Comparison of ENCODE assay signal across 1 cellular context in the genomic region with DNA sequence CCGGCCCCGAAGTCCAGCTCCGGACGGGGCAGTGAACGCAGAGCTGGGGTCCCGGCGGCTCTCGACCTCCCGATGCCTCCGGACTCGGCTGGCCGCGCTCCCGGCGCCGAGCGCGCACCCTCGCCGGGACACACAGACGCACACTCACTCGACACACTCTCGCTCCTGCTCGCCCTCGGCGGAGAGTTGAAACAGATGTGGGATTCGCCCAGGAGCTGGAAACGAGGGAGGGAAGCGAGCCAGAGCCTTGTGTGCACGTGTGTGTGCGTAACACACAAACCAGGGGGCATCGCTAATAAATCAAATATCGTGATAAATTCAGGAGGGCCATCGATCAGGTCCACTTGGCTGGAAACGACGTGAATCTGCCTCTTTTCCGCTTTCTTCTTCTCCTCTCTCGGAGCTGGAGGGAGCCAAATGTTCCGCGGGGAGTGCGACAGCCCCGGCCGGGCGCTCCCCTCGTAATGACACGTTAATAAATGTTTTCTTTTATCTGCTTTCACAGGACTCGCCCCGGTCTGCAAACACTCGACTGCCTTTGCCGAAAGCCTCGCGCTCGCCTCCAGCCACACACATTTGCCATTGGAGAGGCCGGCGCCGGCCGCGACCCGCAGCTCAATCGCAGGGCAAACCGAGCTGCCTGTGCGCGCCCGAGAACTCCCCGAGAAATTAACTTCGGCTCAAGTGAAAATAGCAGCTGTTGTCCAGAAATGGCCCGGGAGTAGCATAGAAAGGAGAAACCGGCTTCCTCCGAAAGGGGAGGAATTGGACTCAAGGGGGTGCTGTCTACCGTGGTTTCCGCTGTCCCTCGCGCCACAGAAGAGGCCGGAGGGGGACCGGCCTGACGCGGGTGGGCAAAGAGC.
A peak's percentile ranks its signal among the peaks of the same experiment; 100 is the strongest.
TF ChIP-seq lines count a peak whose summit lies in the region.

No MANE protein-coding gene starts in this region.

TF ChIP-seq in HEK293, 187 proteins besides CTCF, POLR2A, EP300 and RAD21 (continued from another document):
- TF ChIP-seq, protein P1, sequence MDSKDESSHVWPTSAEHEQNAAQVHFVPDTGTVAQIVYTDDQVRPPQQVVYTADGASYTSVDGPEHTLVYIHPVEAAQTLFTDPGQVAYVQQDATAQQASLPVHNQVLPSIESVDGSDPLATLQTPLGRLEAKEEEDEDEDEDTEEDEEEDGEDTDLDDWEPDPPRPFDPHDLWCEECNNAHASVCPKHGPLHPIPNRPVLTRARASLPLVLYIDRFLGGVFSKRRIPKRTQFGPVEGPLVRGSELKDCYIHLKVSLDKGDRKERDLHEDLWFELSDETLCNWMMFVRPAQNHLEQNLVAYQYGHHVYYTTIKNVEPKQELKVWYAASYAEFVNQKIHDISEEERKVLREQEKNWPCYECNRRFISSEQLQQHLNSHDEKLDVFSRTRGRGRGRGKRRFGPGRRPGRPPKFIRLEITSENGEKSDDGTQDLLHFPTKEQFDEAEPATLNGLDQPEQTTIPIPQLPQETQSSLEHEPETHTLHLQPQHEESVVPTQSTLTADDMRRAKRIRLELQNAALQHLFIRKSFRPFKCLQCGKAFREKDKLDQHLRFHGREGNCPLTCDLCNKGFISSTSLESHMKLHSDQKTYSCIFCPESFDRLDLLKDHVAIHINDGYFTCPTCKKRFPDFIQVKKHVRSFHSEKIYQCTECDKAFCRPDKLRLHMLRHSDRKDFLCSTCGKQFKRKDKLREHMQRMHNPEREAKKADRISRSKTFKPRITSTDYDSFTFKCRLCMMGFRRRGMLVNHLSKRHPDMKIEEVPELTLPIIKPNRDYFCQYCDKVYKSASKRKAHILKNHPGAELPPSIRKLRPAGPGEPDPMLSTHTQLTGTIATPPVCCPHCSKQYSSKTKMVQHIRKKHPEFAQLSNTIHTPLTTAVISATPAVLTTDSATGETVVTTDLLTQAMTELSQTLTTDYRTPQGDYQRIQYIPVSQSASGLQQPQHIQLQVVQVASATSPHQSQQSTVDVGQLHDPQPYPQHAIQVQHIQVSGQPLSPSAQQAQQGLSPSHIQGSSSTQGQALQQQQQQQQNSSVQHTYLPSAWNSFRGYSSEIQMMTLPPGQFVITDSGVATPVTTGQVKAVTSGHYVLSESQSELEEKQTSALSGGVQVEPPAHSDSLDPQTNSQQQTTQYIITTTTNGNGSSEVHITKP (tag by site-specific recombination; IDR thresholded peaks at IDR 0.05): peak; percentile 82
- no peak for TF ChIP-seq ZNF112 (tag by site-specific recombination; IDR thresholded peaks at IDR 0.05)
- no peak for TF ChIP-seq ZNF266 (tag by site-specific recombination; IDR thresholded peaks at IDR 0.05; ENCODE audit: low read depth)
- TF ChIP-seq TRIM28 (IDR thresholded peaks at IDR 0.05; ENCODE audit: borderline replicate concordance, low read length): no peak
- TF ChIP-seq ZNF623 (tag by site-specific recombination; IDR thresholded peaks at IDR 0.05): no peak
- TF ChIP-seq ZNF157 (tag by site-specific recombination; IDR thresholded peaks at IDR 0.05): no peak
- TF ChIP-seq ZFP41 (tag by site-specific recombination; IDR thresholded peaks at IDR 0.05; ENCODE audit: borderline replicate concordance): no peak
- no peak for TF ChIP-seq ZNF747 (tag by site-specific recombination; IDR thresholded peaks at IDR 0.05)
- TF ChIP-seq, protein P2, sequence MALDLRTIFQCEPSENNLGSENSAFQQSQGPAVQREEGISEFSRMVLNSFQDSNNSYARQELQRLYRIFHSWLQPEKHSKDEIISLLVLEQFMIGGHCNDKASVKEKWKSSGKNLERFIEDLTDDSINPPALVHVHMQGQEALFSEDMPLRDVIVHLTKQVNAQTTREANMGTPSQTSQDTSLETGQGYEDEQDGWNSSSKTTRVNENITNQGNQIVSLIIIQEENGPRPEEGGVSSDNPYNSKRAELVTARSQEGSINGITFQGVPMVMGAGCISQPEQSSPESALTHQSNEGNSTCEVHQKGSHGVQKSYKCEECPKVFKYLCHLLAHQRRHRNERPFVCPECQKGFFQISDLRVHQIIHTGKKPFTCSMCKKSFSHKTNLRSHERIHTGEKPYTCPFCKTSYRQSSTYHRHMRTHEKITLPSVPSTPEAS (tag by site-specific recombination; IDR thresholded peaks at IDR 0.05): no peak
- peak; percentile 94 for TF ChIP-seq ZBTB17 (tag by site-specific recombination; IDR thresholded peaks at IDR 0.05)
- no peak for TF ChIP-seq ZNF701 (tag by site-specific recombination; IDR thresholded peaks at IDR 0.05)
- TF ChIP-seq ZFHX2 (tag by site-specific recombination; conservative IDR thresholded peaks at IDR 0.05): 0 out of 2 replicates have a peak, but pooled peaks have one; percentile 16
- no peak for TF ChIP-seq KLF8 (tag by site-specific recombination; IDR thresholded peaks at IDR 0.05)
- no peak for TF ChIP-seq ZNF514 (tag by site-specific recombination; IDR thresholded peaks at IDR 0.05)
- TF ChIP-seq ZNF366 (tag by site-specific recombination; conservative IDR thresholded peaks at IDR 0.05): 0 out of 2 replicates have a peak, but pooled peaks have one; percentile 47
- no peak for TF ChIP-seq SP2 (tag by site-specific recombination; IDR thresholded peaks at IDR 0.05)
- peak; percentile 86 for TF ChIP-seq ZNF654 (tag by site-specific recombination; IDR thresholded peaks at IDR 0.05; ENCODE audit: low read depth)
- TF ChIP-seq, protein P3, sequence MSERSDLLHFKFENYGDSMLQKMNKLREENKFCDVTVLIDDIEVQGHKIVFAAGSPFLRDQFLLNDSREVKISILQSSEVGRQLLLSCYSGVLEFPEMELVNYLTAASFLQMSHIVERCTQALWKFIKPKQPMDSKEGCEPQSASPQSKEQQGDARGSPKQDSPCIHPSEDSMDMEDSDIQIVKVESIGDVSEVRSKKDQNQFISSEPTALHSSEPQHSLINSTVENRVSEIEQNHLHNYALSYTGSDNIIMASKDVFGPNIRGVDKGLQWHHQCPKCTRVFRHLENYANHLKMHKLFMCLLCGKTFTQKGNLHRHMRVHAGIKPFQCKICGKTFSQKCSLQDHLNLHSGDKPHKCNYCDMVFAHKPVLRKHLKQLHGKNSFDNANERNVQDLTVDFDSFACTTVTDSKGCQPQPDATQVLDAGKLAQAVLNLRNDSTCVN (tag by site-specific recombination; optimal IDR thresholded peaks at IDR 0.05): peak; percentile 93
- peak; percentile 90 for TF ChIP-seq ZBTB20 (tag by site-specific recombination; IDR thresholded peaks at IDR 0.05)
- TF ChIP-seq, protein P4, sequence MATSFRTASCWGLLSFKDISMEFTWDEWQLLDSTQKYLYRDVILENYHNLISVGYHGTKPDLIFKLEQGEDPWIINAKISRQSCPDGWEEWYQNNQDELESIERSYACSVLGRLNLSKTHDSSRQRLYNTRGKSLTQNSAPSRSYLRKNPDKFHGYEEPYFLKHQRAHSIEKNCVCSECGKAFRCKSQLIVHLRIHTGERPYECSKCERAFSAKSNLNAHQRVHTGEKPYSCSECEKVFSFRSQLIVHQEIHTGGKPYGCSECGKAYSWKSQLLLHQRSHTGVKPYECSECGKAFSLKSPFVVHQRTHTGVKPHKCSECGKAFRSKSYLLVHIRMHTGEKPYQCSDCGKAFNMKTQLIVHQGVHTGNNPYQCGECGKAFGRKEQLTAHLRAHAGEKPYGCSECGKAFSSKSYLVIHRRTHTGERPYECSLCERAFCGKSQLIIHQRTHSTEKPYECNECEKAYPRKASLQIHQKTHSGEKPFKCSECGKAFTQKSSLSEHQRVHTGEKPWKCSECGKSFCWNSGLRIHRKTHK (tag by site-specific recombination; IDR thresholded peaks at IDR 0.05): no peak
- TF ChIP-seq SP7 (tag by site-specific recombination; IDR thresholded peaks at IDR 0.05): peak; percentile 71
- TF ChIP-seq ZNF311 (tag by site-specific recombination; IDR thresholded peaks at IDR 0.05; ENCODE audit: borderline replicate concordance): no peak
- TF ChIP-seq MZF1 (tag by site-specific recombination; IDR thresholded peaks at IDR 0.05; ENCODE audit: borderline replicate concordance): peak; percentile 62
- TF ChIP-seq, protein P5, sequence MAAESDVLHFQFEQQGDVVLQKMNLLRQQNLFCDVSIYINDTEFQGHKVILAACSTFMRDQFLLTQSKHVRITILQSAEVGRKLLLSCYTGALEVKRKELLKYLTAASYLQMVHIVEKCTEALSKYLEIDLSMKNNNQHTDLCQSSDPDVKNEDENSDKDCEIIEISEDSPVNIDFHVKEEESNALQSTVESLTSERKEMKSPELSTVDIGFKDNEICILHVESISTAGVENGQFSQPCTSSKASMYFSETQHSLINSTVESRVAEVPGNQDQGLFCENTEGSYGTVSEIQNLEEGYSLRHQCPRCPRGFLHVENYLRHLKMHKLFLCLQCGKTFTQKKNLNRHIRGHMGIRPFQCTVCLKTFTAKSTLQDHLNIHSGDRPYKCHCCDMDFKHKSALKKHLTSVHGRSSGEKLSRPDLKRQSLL (tag by site-specific recombination; IDR thresholded peaks at IDR 0.05): peak; percentile 67; the same call in 1 of the 2 replicates
- peak; percentile 27 for TF ChIP-seq ZXDB (tag by site-specific recombination; IDR thresholded peaks at IDR 0.05)
- no peak for TF ChIP-seq KLF10 (tag by site-specific recombination; IDR thresholded peaks at IDR 0.05)
- TF ChIP-seq ZSCAN30 (tag by site-specific recombination; IDR thresholded peaks at IDR 0.05): peak; percentile 58
- peak; percentile 78 for TF ChIP-seq PRDM1 (tag by site-specific recombination; IDR thresholded peaks at IDR 0.05)
- TF ChIP-seq ZNF48 (tag by site-specific recombination; IDR thresholded peaks at IDR 0.05): no peak
- 0 out of 2 replicates have a peak, but pooled peaks have one; percentile 24 for TF ChIP-seq ZNF596 (tag by site-specific recombination; IDR thresholded peaks at IDR 0.05)
- TF ChIP-seq ZNF560 (tag by site-specific recombination; IDR thresholded peaks at IDR 0.05; ENCODE audit: borderline replicate concordance): no peak
- TF ChIP-seq SP3 (tag by site-specific recombination; IDR thresholded peaks at IDR 0.05): no peak
- TF ChIP-seq, protein P6, sequence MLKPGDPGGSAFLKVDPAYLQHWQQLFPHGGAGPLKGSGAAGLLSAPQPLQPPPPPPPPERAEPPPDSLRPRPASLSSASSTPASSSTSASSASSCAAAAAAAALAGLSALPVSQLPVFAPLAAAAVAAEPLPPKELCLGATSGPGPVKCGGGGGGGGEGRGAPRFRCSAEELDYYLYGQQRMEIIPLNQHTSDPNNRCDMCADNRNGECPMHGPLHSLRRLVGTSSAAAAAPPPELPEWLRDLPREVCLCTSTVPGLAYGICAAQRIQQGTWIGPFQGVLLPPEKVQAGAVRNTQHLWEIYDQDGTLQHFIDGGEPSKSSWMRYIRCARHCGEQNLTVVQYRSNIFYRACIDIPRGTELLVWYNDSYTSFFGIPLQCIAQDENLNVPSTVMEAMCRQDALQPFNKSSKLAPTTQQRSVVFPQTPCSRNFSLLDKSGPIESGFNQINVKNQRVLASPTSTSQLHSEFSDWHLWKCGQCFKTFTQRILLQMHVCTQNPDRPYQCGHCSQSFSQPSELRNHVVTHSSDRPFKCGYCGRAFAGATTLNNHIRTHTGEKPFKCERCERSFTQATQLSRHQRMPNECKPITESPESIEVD (tag by site-specific recombination; IDR thresholded peaks at IDR 0.05): no peak
- no peak for TF ChIP-seq ZNF768 (tag by site-specific recombination; IDR thresholded peaks at IDR 0.05)
- TF ChIP-seq, protein P7, sequence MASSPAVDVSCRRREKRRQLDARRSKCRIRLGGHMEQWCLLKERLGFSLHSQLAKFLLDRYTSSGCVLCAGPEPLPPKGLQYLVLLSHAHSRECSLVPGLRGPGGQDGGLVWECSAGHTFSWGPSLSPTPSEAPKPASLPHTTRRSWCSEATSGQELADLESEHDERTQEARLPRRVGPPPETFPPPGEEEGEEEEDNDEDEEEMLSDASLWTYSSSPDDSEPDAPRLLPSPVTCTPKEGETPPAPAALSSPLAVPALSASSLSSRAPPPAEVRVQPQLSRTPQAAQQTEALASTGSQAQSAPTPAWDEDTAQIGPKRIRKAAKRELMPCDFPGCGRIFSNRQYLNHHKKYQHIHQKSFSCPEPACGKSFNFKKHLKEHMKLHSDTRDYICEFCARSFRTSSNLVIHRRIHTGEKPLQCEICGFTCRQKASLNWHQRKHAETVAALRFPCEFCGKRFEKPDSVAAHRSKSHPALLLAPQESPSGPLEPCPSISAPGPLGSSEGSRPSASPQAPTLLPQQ (tag by site-specific recombination; IDR thresholded peaks at IDR 0.05): 0 out of 2 replicates have a peak, but pooled peaks have one; percentile 44
- TF ChIP-seq BCL11A (tag by site-specific recombination; IDR thresholded peaks at IDR 0.05; ENCODE audit: low read depth): 0 out of 2 replicates have a peak, but pooled peaks have one; percentile 25
- TF ChIP-seq ZNF571 (tag by site-specific recombination; IDR thresholded peaks at IDR 0.05): no peak
- peak; percentile 59 for TF ChIP-seq ZNF600 (tag by site-specific recombination; IDR thresholded peaks at IDR 0.05)
- peak; percentile 51; the same call in 1 of the 2 replicates for TF ChIP-seq ZNF341 (tag by site-specific recombination; IDR thresholded peaks at IDR 0.05; ENCODE audit: low read depth)
- TF ChIP-seq ZBTB1 (tag by site-specific recombination; IDR thresholded peaks at IDR 0.05): no peak
- TF ChIP-seq ZNF837 (tag by site-specific recombination; IDR thresholded peaks at IDR 0.05): no peak
- no peak for TF ChIP-seq ZNF239 (tag by site-specific recombination; IDR thresholded peaks at IDR 0.05)
- TF ChIP-seq ZEB2 (tag by site-specific recombination; IDR thresholded peaks at IDR 0.05): peak; percentile 64; the same call in 1 of the 2 replicates
- peak; percentile 43 for TF ChIP-seq GLIS1 (tag by site-specific recombination; IDR thresholded peaks at IDR 0.05)
- TF ChIP-seq ZNF324 (tag by site-specific recombination; IDR thresholded peaks at IDR 0.05): no peak
- no peak for TF ChIP-seq SETDB1 (IDR thresholded peaks at IDR 0.05; ENCODE audit: insufficient read length, low read length)
- 0 out of 2 replicates have a peak, but pooled peaks have one; percentile 47 for TF ChIP-seq KLF16 (tag by site-specific recombination; IDR thresholded peaks at IDR 0.05)
- no peak for TF ChIP-seq ZBTB21 (tag by site-specific recombination; IDR thresholded peaks at IDR 0.05)
- no peak for TF ChIP-seq ZNF776 (tag by site-specific recombination; IDR thresholded peaks at IDR 0.05; ENCODE audit: borderline replicate concordance)
- TF ChIP-seq, protein P8, sequence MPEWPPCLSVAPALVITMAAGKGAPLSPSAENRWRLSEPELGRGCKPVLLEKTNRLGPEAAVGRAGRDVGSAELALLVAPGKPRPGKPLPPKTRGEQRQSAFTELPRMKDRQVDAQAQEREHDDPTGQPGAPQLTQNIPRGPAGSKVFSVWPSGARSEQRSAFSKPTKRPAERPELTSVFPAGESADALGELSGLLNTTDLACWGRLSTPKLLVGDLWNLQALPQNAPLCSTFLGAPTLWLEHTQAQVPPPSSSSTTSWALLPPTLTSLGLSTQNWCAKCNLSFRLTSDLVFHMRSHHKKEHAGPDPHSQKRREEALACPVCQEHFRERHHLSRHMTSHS (tag by site-specific recombination; IDR thresholded peaks at IDR 0.05): no peak
- no peak for TF ChIP-seq IKZF3 (tag by site-specific recombination; IDR thresholded peaks at IDR 0.05)
- TF ChIP-seq ZNF658 (tag by site-specific recombination; IDR thresholded peaks at IDR 0.05): no peak
- 0 out of 2 replicates have a peak, but pooled peaks have one; percentile 25 for TF ChIP-seq ZBTB7A (tag by site-specific recombination; IDR thresholded peaks at IDR 0.05; ENCODE audit: low read depth)
